In the genomic region with DNA sequence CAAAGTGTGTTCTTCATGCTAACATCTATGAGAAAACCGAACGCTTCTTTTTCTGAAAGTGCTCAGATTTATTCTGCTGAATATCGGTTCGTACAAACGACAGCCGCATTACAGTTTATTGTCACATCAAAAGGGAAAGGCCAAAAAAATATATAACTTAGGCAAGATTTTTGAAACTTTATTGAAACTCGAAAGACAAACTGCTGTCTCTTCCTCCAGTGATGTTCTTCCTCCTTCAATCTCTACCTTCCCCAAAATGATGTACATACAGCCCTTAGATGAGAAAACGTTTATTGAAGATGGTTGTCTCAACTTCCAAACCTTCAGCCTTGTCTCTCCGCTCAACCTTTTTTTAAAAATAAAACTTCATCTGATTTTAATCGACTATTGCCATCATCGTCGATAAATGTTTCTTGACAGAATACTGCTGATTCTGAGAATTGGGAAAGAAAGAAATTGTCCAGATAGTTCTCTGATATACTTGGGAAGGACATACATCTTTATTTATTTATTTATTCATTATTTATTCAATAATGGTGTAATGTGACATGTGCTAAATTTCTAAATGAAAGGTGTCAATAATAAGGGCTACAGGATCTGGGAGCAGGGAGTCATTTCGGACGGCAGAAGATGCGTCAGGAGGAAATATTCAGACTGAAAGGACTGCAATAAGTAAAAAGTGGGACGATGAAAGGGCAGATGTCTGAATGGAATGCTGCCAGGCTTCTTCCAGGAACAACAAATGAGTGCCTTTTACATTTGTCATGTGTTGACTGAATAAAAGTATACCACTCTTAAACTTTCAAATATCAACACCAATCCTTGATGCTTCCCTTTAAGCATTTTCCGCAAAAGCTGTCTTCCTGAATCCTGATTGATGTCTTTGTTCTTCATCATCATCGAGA, we compare ENCODE assay signal across 1 cellular context.
TF ChIP-seq lines count a peak whose summit lies in the region.

No MANE protein-coding gene starts in this region.

TF ChIP-seq in HCT116, 20 proteins besides CTCF, POLR2A, EP300 and RAD21 (continued from another document):
- no peak for TF ChIP-seq CEBPB (IDR thresholded peaks at IDR 0.05; ENCODE audit: low read depth)
- TF ChIP-seq EGR1 (IDR thresholded peaks at IDR 0.05; ENCODE audit: low read depth) = no peak
- TF ChIP-seq POLR2AphosphoS5 (IDR thresholded peaks at IDR 0.05; ENCODE audit: low read depth, low read length) = no peak
- TF ChIP-seq SP1 (IDR thresholded peaks at IDR 0.05; ENCODE audit: low read depth) = no peak
- TF ChIP-seq FOSL1 (IDR thresholded peaks at IDR 0.05; ENCODE audit: low read depth) = no peak
